ENCODE assay signal across 31 cellular contexts in genomic region chr9:105658351-105658750, GRCh38.
"Had no signal": no experiment of that assay in that cellular context is flagged by ENCODE, and none has a peak within 500 bp of the region (broad histone marks: within the 10 kb centered on the region; RNA-seq: fewer than 3 reads in every experiment).

No MANE protein-coding gene starts in this region.

- H3K9me3 Mint-ChIP-seq: memory B cell, natural killer cell had no signal

- DNase-seq: activated CD4-positive, alpha-beta T cell treated with anti-CD3 and anti-CD28 coated beads for 48 hours; activated CD4-positive, alpha-beta T cell treated with anti-CD3 and anti-CD28 coated beads, Interleukin-2, amount 50 U/mL, for 48 hours; activated CD8-positive, alpha-beta memory T cell treated with anti-CD3 and anti-CD28 coated beads for 24 hours; activated effector memory CD4-positive, alpha-beta T cell treated with Interleukin-2 at 50 U/mL for 16 hours; activated naive CD4-positive, alpha-beta T cell treated with Interleukin-2 at 50 U/mL for 16 hours; anterior cingulate cortex; body of pancreas; cerebellar nuclear complex; colonic mucosa; effector CD8-positive, alpha-beta T cell; erythroblast; head of caudate nucleus; hypothalamus; immature natural killer cell; kidney; left colon; natural killer cell; nucleus accumbens; pancreas; retina; stimulated activated CD4-positive, alpha-beta T cell treated with anti-CD3 and anti-CD28 coated beads, Interleukin-12 subunit alpha, Interleukin-12 subunit beta, amount 100 ng/mL, for 4 hours; stimulated activated CD4-positive, alpha-beta T cell treated with anti-CD3 and anti-CD28 coated beads, Interleukin-4, amount 100 ng/mL, for 24 hours; stimulated activated naive CD4-positive, alpha-beta T cell; T-helper 17 cell; T1000; WERI-Rb-1 had no signal

- ATAC-seq: activated CD4-positive, CD25-positive, alpha-beta regulatory T cell treated with anti-CD3 and anti-CD28 coated beads, Interleukin-2, amount 50 U/mL, for 24 hours; body of pancreas; gastroesophageal sphincter; left colon; natural killer cell; pancreas; sciatic nerve; T-helper 17 cell had no signal

- FAIRE-seq: pancreas had no signal

- H3K4me3 Mint-ChIP-seq: activated naive CD8-positive, alpha-beta T cell; immature natural killer cell; memory B cell; natural killer cell; T-helper 17 cell had no signal

- H3K27ac Mint-ChIP-seq: activated naive CD8-positive, alpha-beta T cell; immature natural killer cell; memory B cell; natural killer cell; T-helper 17 cell had no signal

- H3K36me3 Mint-ChIP-seq: memory B cell, natural killer cell had no signal
